In genomic region chr16:11056090-11056988, GRCh38 we compare ENCODE assay signal across 14 cellular contexts.
DNase-seq lines count a peak whose midpoint lies in the region; ATAC-seq, FAIRE-seq and TF ChIP-seq lines count a peak whose summit lies in the region.
"Had no signal": no experiment of that assay in that cellular context is flagged by ENCODE, and none has a peak within 500 bp of the region (broad histone marks: within the 10 kb centered on the region; RNA-seq: fewer than 3 reads in every experiment).

No MANE protein-coding gene starts in this region.

- H4K20me1 ChIP-seq in IMR-90 (ENCODE audit: insufficient read depth, low read length): no peaks in the 10 kb centered on the region

- intact Hi-C loops in IMR-90 (cut with micrococcal nuclease) (no loop called here), posterior cingulate gyrus (cut with DNase I) (no loop called here)

- H2BK20ac ChIP-seq in IMR-90 (ENCODE audit: low read depth, low read length): peak overlapping the region; percentile 86

- H3K4me3 ChIP-seq in A549 (no peak overlapping the region), IMR-90 (ENCODE audit: insufficient read depth, low read depth, low read length) (no peak overlapping the region)
- H3K4me3 ChIP-seq: BLaER1 had no signal

- H3K4me1 ChIP-seq in A549: peaks cover 16% of the 10 kb centered on the region; the same call in 2 of the 3 replicates
- H3K4me1 ChIP-seq in IMR-90 (ENCODE audit: control insufficient read depth, insufficient read depth, low read length): peaks cover 7% of the 10 kb centered on the region

- peak overlapping the region; percentile 64 to 72; a peak in 5 of 6 replicates for H3K27ac ChIP-seq in A549
- H3K27ac ChIP-seq in IMR-90 (ENCODE audit: insufficient read depth, low read length): peak overlapping the region; percentile 75; the same call in 1 of the 2 replicates
- H3K27ac ChIP-seq: BLaER1 had no signal

- dilution Hi-C loops in IMR-90 (cut with HindIII; ENCODE audit: low sequenced_read_pairs, unreplicated experiment): no loop called here

- peak overlapping the region; percentile 8 to 94 (median 59) for H3K27ac Mint-ChIP-seq in brain

- peak overlapping the region; percentile 90 for H2BK120ac ChIP-seq in IMR-90 (ENCODE audit: low read depth, low read length)

- H3K9me3 ChIP-seq in A549: no peaks in the 10 kb centered on the region
- no peaks in the 10 kb centered on the region for H3K9me3 ChIP-seq in IMR-90 (ENCODE audit: control insufficient read depth, insufficient read depth, low read length)
- H3K9me3 ChIP-seq: BLaER1 had no signal

- peak overlapping the region; percentile 36; the same call in 2 of the 3 replicates for H3K4me2 ChIP-seq in A549
- H3K4me2 ChIP-seq in IMR-90 (ENCODE audit: low read depth, low read length): no peak overlapping the region
- H3K4me2 ChIP-seq: BLaER1 had no signal

- DNase-seq in A549 (ENCODE audit: low read depth in 1 of 2, low spot score in 1 of 2): no peak
- DNase-seq in IMR-90: peak; percentile 48
- peak; percentile 55 for DNase-seq in mesenteric fat pad (ENCODE audit: low spot score)
- no peak for DNase-seq in posterior cingulate gyrus
- DNase-seq in nucleus accumbens (lab: John Stamatoyannopoulos, UW): no peak
- DNase-seq in NCI-H2029 (lab: John Stamatoyannopoulos, UW): no peak
- DNase-seq: amniotic stem cell; NCI-H1417 treated with DMSO at 0.1 percent for 48 hours; NK-92 treated with Interleukin-12 subunit alpha and Interleukin-12 subunit beta, amount 100 ng/mL, for 24 hours had no signal

- H3K9me1 ChIP-seq in IMR-90 (ENCODE audit: insufficient read depth, low read length): peaks cover 28% of the 10 kb centered on the region

- peak overlapping the region; percentile 97 for H3K4ac ChIP-seq in IMR-90 (ENCODE audit: low read depth, low read length)

- BruUV-seq in IMR-90 (replicated peaks; lab: Mats Ljungman, UMichigan): no TSS peak

- H3K4me1 Mint-ChIP-seq in brain: peaks cover 41% of the 10 kb centered on the region

- ATAC-seq in A549 (no peak), IMR-90 (ENCODE audit: low read depth) (no peak), HG02970 (IDR thresholded peaks at IDR 0.05; ENCODE audit: low FRiP score, unreplicated experiment) (no peak)
- ATAC-seq: SK-N-SH treated with all-trans-retinoic acid at 6 μM for 48 hours had no signal

- H4K91ac ChIP-seq in IMR-90 (ENCODE audit: insufficient read depth, low read depth, low read length): peak overlapping the region; percentile 93

- H3K79me1 ChIP-seq in IMR-90 (ENCODE audit: low read depth in 1 of 2, low read length in 2 of 2): no peaks in the 10 kb centered on the region

- H3K4me3 Mint-ChIP-seq in brain: no peak overlapping the region

- no peak for TF ChIP-seq CTCF in A549 (IDR thresholded peaks at IDR 0.05)
- TF ChIP-seq CTCF in IMR-90 (conservative IDR thresholded peaks at IDR 0.05; ENCODE audit: low read depth, low read length): no peak
- no peak for TF ChIP-seq CTCF in brain (conservative IDR thresholded peaks at IDR 0.05)

- TF ChIP-seq RAD21 in A549 (conservative IDR thresholded peaks at IDR 0.05 in 1 of 2, IDR thresholded peaks at IDR 0.05 in 1 of 2) (no peak), IMR-90 (IDR thresholded peaks at IDR 0.05; ENCODE audit: low read length) (no peak)

- H3K9me3 Mint-ChIP-seq in brain: no peaks in the 10 kb centered on the region

- CTCF ChIA-PET in A549 (lab: Yijun Ruan, JAX) (interaction anchor here (1.5 kb wide), 2 partner anchors 92 to 93 kb away, joined by 6 to 9 read pairs; no protein-coding TSS in a partner anchor), IMR-90 (lab: Yijun Ruan, JAX) (no interaction called here)

- H2AK5ac ChIP-seq in IMR-90 (ENCODE audit: low read depth, low read length): peak overlapping the region; percentile 91

- in situ Hi-C loops in IMR-90 (cut with MboI; ENCODE audit: low sequenced_read_pairs): no loop called here

- peaks cover 2% of the 10 kb centered on the region for H3K27me3 Mint-ChIP-seq in brain

- H4K8ac ChIP-seq in IMR-90 (ENCODE audit: low read depth in 2 of 2, low read length in 2 of 2): peak overlapping the region; percentile 35 to 88; a peak in 3 of 4 replicates

- no peak overlapping the region for H2AFZ ChIP-seq in IMR-90 (replicated peaks; ENCODE audit: low read length, poor library complexity)

- no peak for TF ChIP-seq EP300 in A549 (IDR thresholded peaks at IDR 0.05)

- no peak overlapping the region for H2BK5ac ChIP-seq in IMR-90 (ENCODE audit: low read depth, low read length, poor library complexity, severe bottlenecking)

- no peak overlapping the region for H3K56ac ChIP-seq in IMR-90 (ENCODE audit: extremely low read depth, insufficient read depth, low read length)

- WGBS in A549 (ENCODE audit: missing lambda C conversion rate): 75% methylated on average over 11 of the region's 11 CpGs
- WGBS in IMR-90 (ENCODE audit: extremely low coverage in 2 of 2, insufficient read length in 1 of 2), 2 experiments: 90% methylated on average over 2 of the region's 11 CpGs; no CpG with 5 or more reads in 1 of the 2 experiments

- H3K36me3 ChIP-seq in IMR-90 (ENCODE audit: control insufficient read depth, insufficient read depth, low read length): peaks cover 28% of the 10 kb centered on the region

- H4K5ac ChIP-seq in IMR-90 (ENCODE audit: low read depth, low read length): peak overlapping the region; percentile 92; the same call in 1 of the 2 replicates

- H3K9ac ChIP-seq in IMR-90 (ENCODE audit: low read depth, low read length): no peak overlapping the region; the same call in 1 of the 2 replicates
- H3K9ac ChIP-seq: BLaER1 had no signal

- POLR2A ChIA-PET in A549 (lab: Yijun Ruan, JAX): no interaction called here
- POLR2A ChIA-PET in IMR-90 (lab: Charles Lee; ENCODE audit: unreplicated experiment): no interaction called here

- no peaks in the 10 kb centered on the region for H3K27me3 ChIP-seq in IMR-90 (ENCODE audit: control insufficient read depth, insufficient read depth, low read length)
- H3K27me3 ChIP-seq: BLaER1 had no signal

- peak overlapping the region; percentile 93 for H3K18ac ChIP-seq in IMR-90 (ENCODE audit: low read depth, low read length)

- peak overlapping the region; percentile 93; the same call in 2 of the 3 replicates for H2BK15ac ChIP-seq in IMR-90 (ENCODE audit: low read depth, low read length)

- H2AK9ac ChIP-seq in IMR-90 (replicated peaks; ENCODE audit: low read depth, low read length, poor library complexity): peak overlapping the region; percentile 45

- H3K23ac ChIP-seq in IMR-90 (ENCODE audit: low read depth, low read length): peak overlapping the region; percentile 45

- TF ChIP-seq POLR2A in A549 (IDR thresholded peaks at IDR 0.05; ENCODE audit: low read length) (no peak), IMR-90 (IDR thresholded peaks at IDR 0.05; ENCODE audit: low read depth, low read length) (no peak)

- peaks cover 47% of the 10 kb centered on the region for H3K36me3 Mint-ChIP-seq in brain

- peak overlapping the region; percentile 90 for H3K14ac ChIP-seq in IMR-90 (replicated peaks; ENCODE audit: low read depth, low read length)

- no peak for FAIRE-seq in A549 (lab: Jason Lieb, UNC)
- FAIRE-seq: HTR-8/SVneo had no signal

TF ChIP-seq in A549, 52 proteins besides CTCF, POLR2A, EP300 and RAD21:
- TF ChIP-seq KDM5A (IDR thresholded peaks at IDR 0.05) (no peak), GATA3 (IDR thresholded peaks at IDR 0.05; ENCODE audit: borderline replicate concordance) (no peak), CBX8 (IDR thresholded peaks at IDR 0.05) (no peak), HOXB5 (CRISPR knock-in tag; IDR thresholded peaks at IDR 0.05) (no peak), CEBPB (IDR thresholded peaks at IDR 0.05) (0 out of 4 replicates have a peak, but pooled peaks of 1 of the 2 experiments have one; percentile 25)
TF ChIP-seq in A549: peak in this region for 1.

TF ChIP-seq in IMR-90, 13 proteins besides CTCF, POLR2A, EP300 and RAD21:
- peak; percentile 66; the same call in 1 of the 2 replicates for TF ChIP-seq CEBPB (IDR thresholded peaks at IDR 0.05; ENCODE audit: low read depth, low read length)
- no peak for TF ChIP-seq RCOR1 (IDR thresholded peaks at IDR 0.05; ENCODE audit: insufficient replicate concordance, low read length)
- no peak for TF ChIP-seq FOS (IDR thresholded peaks at IDR 0.05; ENCODE audit: low read depth, low read length)

Comparison
In these comparisons a context has a peak if more than half of its experiments do, and no peak if none do; other contexts are left out.
1. DNase-seq: peak in IMR-90 (single experiment) and mesenteric fat pad (single experiment); none in A549 (0 of 2), posterior cingulate gyrus (0 of 10), nucleus accumbens (0 of 56) and NCI-H2029 (single experiment).